ENCODE assay signal across 1 cellular context in the genomic region with DNA sequence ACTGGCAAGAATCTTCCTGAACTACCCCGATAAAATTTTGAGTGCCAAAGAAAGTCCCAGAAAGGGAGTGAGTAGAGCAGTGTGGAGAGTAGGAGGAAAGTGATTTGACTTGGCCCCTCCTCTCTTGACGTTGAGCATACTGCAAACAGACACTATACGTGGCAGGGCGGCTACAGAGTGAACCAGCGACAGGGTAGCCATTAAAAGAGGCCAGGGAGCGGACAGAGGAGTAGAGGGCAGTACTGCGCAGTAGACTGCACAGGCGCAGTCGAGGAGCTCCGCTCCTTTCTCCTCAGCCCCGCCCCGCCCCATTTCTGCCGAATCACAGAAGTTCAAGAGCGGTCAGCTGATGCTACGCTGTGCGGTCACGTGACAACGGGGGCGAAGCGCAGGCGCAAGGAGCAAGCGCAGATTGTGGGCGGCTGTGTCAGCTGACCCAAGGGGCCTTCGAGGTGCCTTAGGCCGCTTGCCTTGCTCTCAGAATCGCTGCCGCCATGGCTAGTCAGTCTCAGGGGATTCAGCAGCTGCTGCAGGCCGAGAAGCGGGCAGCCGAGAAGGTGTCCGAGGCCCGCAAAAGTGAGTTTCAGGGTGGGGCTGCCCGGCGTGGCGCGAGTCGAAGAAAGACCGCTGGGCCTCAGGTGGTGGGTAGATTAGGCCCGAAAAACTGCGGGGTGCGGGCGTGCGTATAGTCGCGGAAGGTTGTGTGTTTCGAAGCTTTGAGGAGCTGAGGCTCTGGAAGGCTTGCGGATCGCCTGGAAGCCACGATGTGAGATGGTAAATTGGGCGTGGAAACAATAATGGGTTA.
TF ChIP-seq lines count a peak whose summit lies in the region.

A gene with protein sequence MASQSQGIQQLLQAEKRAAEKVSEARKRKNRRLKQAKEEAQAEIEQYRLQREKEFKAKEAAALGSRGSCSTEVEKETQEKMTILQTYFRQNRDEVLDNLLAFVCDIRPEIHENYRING (plus strand): TSS at position 425 of the 805 bp plus-strand sequence. CDS start 70 bp downstream, at position 495.

TF ChIP-seq in HepG2, 621 proteins besides CTCF, POLR2A, EP300 and RAD21 (continued from another document and continues in another):
- TF ChIP-seq FOXJ3 (CRISPR knock-in tag; IDR thresholded peaks at IDR 0.05; ENCODE audit: borderline replicate concordance), result no peak; the same call in 1 of the 2 replicates
- TF ChIP-seq, protein P1, sequence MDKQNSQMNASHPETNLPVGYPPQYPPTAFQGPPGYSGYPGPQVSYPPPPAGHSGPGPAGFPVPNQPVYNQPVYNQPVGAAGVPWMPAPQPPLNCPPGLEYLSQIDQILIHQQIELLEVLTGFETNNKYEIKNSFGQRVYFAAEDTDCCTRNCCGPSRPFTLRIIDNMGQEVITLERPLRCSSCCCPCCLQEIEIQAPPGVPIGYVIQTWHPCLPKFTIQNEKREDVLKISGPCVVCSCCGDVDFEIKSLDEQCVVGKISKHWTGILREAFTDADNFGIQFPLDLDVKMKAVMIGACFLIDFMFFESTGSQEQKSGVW (CRISPR knock-in tag; IDR thresholded peaks at IDR 0.05; ENCODE audit: borderline replicate concordance), result no peak; the same call in 1 of the 2 replicates
- TF ChIP-seq TARDBP (CRISPR knock-in tag; IDR thresholded peaks at IDR 0.05), result peak; percentile 77
- TF ChIP-seq, protein P2, sequence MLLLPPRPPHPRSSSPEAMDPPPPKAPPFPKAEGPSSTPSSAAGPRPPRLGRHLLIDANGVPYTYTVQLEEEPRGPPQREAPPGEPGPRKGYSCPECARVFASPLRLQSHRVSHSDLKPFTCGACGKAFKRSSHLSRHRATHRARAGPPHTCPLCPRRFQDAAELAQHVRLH (CRISPR knock-in tag; IDR thresholded peaks at IDR 0.05; ENCODE audit: borderline replicate concordance, low read depth), result peak; percentile 86
- peak; percentile 76; the same call in 1 of the 2 replicates for TF ChIP-seq ZNF34 (CRISPR knock-in tag; IDR thresholded peaks at IDR 0.05; ENCODE audit: borderline replicate concordance)
- TF ChIP-seq, protein P3, sequence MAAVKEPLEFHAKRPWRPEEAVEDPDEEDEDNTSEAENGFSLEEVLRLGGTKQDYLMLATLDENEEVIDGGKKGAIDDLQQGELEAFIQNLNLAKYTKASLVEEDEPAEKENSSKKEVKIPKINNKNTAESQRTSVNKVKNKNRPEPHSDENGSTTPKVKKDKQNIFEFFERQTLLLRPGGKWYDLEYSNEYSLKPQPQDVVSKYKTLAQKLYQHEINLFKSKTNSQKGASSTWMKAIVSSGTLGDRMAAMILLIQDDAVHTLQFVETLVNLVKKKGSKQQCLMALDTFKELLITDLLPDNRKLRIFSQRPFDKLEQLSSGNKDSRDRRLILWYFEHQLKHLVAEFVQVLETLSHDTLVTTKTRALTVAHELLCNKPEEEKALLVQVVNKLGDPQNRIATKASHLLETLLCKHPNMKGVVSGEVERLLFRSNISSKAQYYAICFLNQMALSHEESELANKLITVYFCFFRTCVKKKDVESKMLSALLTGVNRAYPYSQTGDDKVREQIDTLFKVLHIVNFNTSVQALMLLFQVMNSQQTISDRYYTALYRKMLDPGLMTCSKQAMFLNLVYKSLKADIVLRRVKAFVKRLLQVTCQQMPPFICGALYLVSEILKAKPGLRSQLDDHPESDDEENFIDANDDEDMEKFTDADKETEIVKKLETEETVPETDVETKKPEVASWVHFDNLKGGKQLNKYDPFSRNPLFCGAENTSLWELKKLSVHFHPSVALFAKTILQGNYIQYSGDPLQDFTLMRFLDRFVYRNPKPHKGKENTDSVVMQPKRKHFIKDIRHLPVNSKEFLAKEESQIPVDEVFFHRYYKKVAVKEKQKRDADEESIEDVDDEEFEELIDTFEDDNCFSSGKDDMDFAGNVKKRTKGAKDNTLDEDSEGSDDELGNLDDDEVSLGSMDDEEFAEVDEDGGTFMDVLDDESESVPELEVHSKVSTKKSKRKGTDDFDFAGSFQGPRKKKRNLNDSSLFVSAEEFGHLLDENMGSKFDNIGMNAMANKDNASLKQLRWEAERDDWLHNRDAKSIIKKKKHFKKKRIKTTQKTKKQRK (IDR thresholded peaks at IDR 0.05; ENCODE audit: low read length), result no peak
- TF ChIP-seq JUND (CRISPR knock-in tag; IDR thresholded peaks at IDR 0.05), result no peak
- TF ChIP-seq SNAPC2 (CRISPR knock-in tag; IDR thresholded peaks at IDR 0.05), result peak; percentile 89; the same call in 1 of the 2 replicates
- TF ChIP-seq CEBPB (IDR thresholded peaks at IDR 0.05; ENCODE audit: borderline replicate concordance, low read depth, low read length), result no peak
- TF ChIP-seq, protein P4, sequence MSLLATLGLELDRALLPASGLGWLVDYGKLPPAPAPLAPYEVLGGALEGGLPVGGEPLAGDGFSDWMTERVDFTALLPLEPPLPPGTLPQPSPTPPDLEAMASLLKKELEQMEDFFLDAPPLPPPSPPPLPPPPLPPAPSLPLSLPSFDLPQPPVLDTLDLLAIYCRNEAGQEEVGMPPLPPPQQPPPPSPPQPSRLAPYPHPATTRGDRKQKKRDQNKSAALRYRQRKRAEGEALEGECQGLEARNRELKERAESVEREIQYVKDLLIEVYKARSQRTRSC (CRISPR knock-in tag; IDR thresholded peaks at IDR 0.05; ENCODE audit: low read depth), result no peak
- peak; percentile 56 for TF ChIP-seq NFRKB (IDR thresholded peaks at IDR 0.05)
- peak; percentile 86 for TF ChIP-seq SALL1 (CRISPR knock-in tag; IDR thresholded peaks at IDR 0.05)
- TF ChIP-seq, protein P5, sequence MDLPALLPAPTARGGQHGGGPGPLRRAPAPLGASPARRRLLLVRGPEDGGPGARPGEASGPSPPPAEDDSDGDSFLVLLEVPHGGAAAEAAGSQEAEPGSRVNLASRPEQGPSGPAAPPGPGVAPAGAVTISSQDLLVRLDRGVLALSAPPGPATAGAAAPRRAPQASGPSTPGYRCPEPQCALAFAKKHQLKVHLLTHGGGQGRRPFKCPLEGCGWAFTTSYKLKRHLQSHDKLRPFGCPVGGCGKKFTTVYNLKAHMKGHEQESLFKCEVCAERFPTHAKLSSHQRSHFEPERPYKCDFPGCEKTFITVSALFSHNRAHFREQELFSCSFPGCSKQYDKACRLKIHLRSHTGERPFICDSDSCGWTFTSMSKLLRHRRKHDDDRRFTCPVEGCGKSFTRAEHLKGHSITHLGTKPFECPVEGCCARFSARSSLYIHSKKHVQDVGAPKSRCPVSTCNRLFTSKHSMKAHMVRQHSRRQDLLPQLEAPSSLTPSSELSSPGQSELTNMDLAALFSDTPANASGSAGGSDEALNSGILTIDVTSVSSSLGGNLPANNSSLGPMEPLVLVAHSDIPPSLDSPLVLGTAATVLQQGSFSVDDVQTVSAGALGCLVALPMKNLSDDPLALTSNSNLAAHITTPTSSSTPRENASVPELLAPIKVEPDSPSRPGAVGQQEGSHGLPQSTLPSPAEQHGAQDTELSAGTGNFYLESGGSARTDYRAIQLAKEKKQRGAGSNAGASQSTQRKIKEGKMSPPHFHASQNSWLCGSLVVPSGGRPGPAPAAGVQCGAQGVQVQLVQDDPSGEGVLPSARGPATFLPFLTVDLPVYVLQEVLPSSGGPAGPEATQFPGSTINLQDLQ (CRISPR knock-in tag; IDR thresholded peaks at IDR 0.05), result no peak; the same call in 1 of the 2 replicates
- TF ChIP-seq KMT2B (CRISPR knock-in tag; IDR thresholded peaks at IDR 0.05), result peak; percentile 61; the same call in 1 of the 2 replicates
- TF ChIP-seq, protein P6, sequence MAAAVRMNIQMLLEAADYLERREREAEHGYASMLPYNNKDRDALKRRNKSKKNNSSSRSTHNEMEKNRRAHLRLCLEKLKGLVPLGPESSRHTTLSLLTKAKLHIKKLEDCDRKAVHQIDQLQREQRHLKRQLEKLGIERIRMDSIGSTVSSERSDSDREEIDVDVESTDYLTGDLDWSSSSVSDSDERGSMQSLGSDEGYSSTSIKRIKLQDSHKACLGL (CRISPR knock-in tag; IDR thresholded peaks at IDR 0.05), result peak; percentile 87; the same call in 1 of the 2 replicates
- peak; percentile 72; the same call in 1 of the 2 replicates for TF ChIP-seq CREM (IDR thresholded peaks at IDR 0.05)
- no peak for TF ChIP-seq CREM (CRISPR knock-in tag; IDR thresholded peaks at IDR 0.05)
- peak; percentile 41; the same call in 1 of the 2 replicates for TF ChIP-seq GATA4 (IDR thresholded peaks at IDR 0.05; ENCODE audit: borderline replicate concordance, low read depth)
- 0 out of 2 replicates have a peak, but pooled peaks have one; percentile 5 for TF ChIP-seq ZNF530 (CRISPR knock-in tag; IDR thresholded peaks at IDR 0.05; ENCODE audit: low read depth)
- peak; percentile 81 for TF ChIP-seq ZNF605 (CRISPR knock-in tag; IDR thresholded peaks at IDR 0.05)
- TF ChIP-seq, protein P7, sequence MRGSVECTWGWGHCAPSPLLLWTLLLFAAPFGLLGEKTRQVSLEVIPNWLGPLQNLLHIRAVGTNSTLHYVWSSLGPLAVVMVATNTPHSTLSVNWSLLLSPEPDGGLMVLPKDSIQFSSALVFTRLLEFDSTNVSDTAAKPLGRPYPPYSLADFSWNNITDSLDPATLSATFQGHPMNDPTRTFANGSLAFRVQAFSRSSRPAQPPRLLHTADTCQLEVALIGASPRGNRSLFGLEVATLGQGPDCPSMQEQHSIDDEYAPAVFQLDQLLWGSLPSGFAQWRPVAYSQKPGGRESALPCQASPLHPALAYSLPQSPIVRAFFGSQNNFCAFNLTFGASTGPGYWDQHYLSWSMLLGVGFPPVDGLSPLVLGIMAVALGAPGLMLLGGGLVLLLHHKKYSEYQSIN (CRISPR knock-in tag; IDR thresholded peaks at IDR 0.05; ENCODE audit: borderline replicate concordance), result no peak
- no peak for TF ChIP-seq NFE2L1 (CRISPR knock-in tag; IDR thresholded peaks at IDR 0.05; ENCODE audit: borderline replicate concordance)
- TF ChIP-seq ZNF614 (CRISPR knock-in tag; IDR thresholded peaks at IDR 0.05; ENCODE audit: borderline replicate concordance), result peak; percentile 45; the same call in 1 of the 2 replicates
- TF ChIP-seq, protein P8, sequence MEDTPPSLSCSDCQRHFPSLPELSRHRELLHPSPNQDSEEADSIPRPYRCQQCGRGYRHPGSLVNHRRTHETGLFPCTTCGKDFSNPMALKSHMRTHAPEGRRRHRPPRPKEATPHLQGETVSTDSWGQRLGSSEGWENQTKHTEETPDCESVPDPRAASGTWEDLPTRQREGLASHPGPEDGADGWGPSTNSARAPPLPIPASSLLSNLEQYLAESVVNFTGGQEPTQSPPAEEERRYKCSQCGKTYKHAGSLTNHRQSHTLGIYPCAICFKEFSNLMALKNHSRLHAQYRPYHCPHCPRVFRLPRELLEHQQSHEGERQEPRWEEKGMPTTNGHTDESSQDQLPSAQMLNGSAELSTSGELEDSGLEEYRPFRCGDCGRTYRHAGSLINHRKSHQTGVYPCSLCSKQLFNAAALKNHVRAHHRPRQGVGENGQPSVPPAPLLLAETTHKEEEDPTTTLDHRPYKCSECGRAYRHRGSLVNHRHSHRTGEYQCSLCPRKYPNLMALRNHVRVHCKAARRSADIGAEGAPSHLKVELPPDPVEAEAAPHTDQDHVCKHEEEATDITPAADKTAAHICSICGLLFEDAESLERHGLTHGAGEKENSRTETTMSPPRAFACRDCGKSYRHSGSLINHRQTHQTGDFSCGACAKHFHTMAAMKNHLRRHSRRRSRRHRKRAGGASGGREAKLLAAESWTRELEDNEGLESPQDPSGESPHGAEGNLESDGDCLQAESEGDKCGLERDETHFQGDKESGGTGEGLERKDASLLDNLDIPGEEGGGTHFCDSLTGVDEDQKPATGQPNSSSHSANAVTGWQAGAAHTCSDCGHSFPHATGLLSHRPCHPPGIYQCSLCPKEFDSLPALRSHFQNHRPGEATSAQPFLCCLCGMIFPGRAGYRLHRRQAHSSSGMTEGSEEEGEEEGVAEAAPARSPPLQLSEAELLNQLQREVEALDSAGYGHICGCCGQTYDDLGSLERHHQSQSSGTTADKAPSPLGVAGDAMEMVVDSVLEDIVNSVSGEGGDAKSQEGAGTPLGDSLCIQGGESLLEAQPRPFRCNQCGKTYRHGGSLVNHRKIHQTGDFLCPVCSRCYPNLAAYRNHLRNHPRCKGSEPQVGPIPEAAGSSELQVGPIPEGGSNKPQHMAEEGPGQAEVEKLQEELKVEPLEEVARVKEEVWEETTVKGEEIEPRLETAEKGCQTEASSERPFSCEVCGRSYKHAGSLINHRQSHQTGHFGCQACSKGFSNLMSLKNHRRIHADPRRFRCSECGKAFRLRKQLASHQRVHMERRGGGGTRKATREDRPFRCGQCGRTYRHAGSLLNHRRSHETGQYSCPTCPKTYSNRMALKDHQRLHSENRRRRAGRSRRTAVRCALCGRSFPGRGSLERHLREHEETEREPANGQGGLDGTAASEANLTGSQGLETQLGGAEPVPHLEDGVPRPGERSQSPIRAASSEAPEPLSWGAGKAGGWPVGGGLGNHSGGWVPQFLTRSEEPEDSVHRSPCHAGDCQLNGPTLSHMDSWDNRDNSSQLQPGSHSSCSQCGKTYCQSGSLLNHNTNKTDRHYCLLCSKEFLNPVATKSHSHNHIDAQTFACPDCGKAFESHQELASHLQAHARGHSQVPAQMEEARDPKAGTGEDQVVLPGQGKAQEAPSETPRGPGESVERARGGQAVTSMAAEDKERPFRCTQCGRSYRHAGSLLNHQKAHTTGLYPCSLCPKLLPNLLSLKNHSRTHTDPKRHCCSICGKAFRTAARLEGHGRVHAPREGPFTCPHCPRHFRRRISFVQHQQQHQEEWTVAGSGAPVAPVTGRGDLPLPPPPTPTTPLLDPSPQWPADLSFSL (CRISPR knock-in tag; IDR thresholded peaks at IDR 0.05), result 0 out of 2 replicates have a peak, but pooled peaks have one; percentile 38
- TF ChIP-seq PLRG1 (conservative IDR thresholded peaks at IDR 0.05), result no peak
- TF ChIP-seq, protein P9, sequence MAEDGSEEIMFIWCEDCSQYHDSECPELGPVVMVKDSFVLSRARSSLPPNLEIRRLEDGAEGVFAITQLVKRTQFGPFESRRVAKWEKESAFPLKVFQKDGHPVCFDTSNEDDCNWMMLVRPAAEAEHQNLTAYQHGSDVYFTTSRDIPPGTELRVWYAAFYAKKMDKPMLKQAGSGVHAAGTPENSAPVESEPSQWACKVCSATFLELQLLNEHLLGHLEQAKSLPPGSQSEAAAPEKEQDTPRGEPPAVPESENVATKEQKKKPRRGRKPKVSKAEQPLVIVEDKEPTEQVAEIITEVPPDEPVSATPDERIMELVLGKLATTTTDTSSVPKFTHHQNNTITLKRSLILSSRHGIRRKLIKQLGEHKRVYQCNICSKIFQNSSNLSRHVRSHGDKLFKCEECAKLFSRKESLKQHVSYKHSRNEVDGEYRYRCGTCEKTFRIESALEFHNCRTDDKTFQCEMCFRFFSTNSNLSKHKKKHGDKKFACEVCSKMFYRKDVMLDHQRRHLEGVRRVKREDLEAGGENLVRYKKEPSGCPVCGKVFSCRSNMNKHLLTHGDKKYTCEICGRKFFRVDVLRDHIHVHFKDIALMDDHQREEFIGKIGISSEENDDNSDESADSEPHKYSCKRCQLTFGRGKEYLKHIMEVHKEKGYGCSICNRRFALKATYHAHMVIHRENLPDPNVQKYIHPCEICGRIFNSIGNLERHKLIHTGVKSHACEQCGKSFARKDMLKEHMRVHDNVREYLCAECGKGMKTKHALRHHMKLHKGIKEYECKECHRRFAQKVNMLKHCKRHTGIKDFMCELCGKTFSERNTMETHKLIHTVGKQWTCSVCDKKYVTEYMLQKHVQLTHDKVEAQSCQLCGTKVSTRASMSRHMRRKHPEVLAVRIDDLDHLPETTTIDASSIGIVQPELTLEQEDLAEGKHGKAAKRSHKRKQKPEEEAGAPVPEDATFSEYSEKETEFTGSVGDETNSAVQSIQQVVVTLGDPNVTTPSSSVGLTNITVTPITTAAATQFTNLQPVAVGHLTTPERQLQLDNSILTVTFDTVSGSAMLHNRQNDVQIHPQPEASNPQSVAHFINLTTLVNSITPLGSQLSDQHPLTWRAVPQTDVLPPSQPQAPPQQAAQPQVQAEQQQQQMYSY (CRISPR knock-in tag; IDR thresholded peaks at IDR 0.05), result 0 out of 2 replicates have a peak, but pooled peaks have one; percentile 10
- TF ChIP-seq MIER2 (CRISPR knock-in tag; IDR thresholded peaks at IDR 0.05), result no peak
- TF ChIP-seq ARNT (IDR thresholded peaks at IDR 0.05), result no peak
- TF ChIP-seq TOPORS (CRISPR knock-in tag; IDR thresholded peaks at IDR 0.05), result peak; percentile 92
- peak; percentile 94 for TF ChIP-seq POLR2G (IDR thresholded peaks at IDR 0.05; ENCODE audit: low read depth, low read length)
- no peak for TF ChIP-seq ZNF549 (CRISPR knock-in tag; IDR thresholded peaks at IDR 0.05)
- TF ChIP-seq ZNF660 (CRISPR knock-in tag; IDR thresholded peaks at IDR 0.05; ENCODE audit: borderline replicate concordance, low read depth), result no peak
